ENCODE assay signal across 30 cellular contexts in genomic region chr7:7620644-7621210, GRCh38.
"Had no signal": no experiment of that assay in that cellular context is flagged by ENCODE, and none has a peak within 500 bp of the region (broad histone marks: within the 10 kb centered on the region; RNA-seq: fewer than 3 reads in every experiment).

No MANE protein-coding gene starts in this region.

- H3K36me3 ChIP-seq: SJCRH30 had no signal

- H3K4me3 ChIP-seq: PC-9, SJCRH30 had no signal

- H3K27ac Mint-ChIP-seq: T-helper 1 cell treated with Interleukin-12 subunit alpha and Interleukin-12 subunit beta and Interleukin-4 antibody, amounts not matched to agents 30 μg/mL and 1 μg/mL, for 36 hours had no signal

- DNase-seq: KG1, MM.1S, MV-4-11, NCI-H1092, NCI-H1105, NCI-H1417 treated with DMSO at 0.1 percent for 48 hours, NCI-H1436 treated with DMSO at 0.1 percent for 48 hours, NCI-H1694 treated with DMSO at 0.1 percent for 48 hours, NCI-H187 treated with DMSO at 0.1 percent for 48 hours, NCI-H2029, NCI-H2081, NCI-H2171 treated with DMSO at 0.1 percent for 48 hours, NCI-H2227 treated with DMSO at 0.1 percent for 48 hours, NCI-H345, NCI-H446, NCI-H510A treated with DMSO at 0.1 percent for 48 hours, NCI-H524 treated with DMSO at 0.1 percent for 48 hours, NCI-H526 treated with DMSO at 0.1 percent for 48 hours, NCI-H748 treated with DMSO at 0.1 percent for 48 hours, NCI-H82, PC-9, SHP77, SIG-M5, SJCRH30, SW 1271, T-helper 1 cell had no signal

- H3K4me2 ChIP-seq: PC-9 had no signal

- H3K27ac ChIP-seq: PC-9, RWPE1, SJCRH30 had no signal

- H3K4me3 Mint-ChIP-seq: T-helper 1 cell treated with Interleukin-12 subunit alpha and Interleukin-12 subunit beta and Interleukin-4 antibody, amounts not matched to agents 30 μg/mL and 1 μg/mL, for 36 hours had no signal

- H3K9me3 ChIP-seq: SJCRH30 had no signal

- ATAC-seq: Panc1, Right ventricle myocardium inferior had no signal

- H2AFZ ChIP-seq: PC-9 had no signal

- H3K27me3 ChIP-seq: SJCRH30 had no signal

- H3K4me1 ChIP-seq: SJCRH30 had no signal
